Comparison of ENCODE assay signal across 12 cellular contexts in the genomic region with DNA sequence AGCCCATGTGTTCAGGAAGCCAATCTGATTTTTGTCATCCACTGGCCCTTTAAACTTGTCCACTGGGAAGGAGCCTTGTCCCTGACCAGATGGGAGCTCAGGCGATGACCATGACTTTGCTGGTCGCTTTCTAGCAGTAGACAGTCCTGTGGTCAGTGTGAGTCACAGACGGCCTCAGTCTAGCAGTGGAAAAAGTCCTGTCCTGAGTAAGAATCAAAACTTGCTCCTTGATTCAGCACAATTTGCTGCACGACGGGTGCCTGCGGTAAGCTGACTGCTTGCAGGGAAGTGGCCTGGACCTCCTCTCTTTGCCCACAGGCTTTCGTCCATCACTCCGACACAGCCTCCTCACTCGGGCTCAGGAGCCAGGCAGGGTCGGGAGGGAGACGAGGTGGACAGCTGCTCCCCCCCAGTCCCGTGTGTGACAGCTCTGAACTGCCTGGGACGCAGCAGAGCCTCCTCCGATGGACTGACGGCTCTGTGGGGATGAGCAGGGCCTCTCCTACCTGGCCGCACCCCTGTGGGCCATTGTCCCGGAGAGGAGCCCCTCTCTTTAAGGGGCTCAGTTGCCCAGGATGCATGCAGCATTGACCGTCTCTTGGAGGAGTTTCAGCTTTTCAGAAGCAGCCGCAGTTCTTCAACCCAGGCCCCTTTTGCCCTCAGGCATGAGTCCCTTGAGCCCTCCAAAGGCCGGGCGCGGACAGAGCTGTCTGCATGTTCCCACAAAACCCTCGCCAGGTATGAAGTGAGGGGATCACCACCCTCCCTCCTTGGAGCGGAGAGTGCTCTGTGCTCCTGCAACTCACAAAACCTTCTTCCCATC.
DNase-seq lines count a peak whose midpoint lies in the region; TF ChIP-seq lines count a peak whose summit lies in the region.
"Had no signal": no experiment of that assay in that cellular context is flagged by ENCODE, and none has a peak within 500 bp of the region (broad histone marks: within the 10 kb centered on the region; RNA-seq: fewer than 3 reads in every experiment).

No MANE protein-coding gene starts in this region.

- H3K4me3 Mint-ChIP-seq in type B pancreatic cell: no peak overlapping the region
- H3K4me3 Mint-ChIP-seq: activated CD4-positive, alpha-beta T cell treated with anti-CD3 and anti-CD28 coated beads, Interleukin-2, amount 10 ng/mL, durations not matched to agents 7 days and 5 days; GM23338; T-helper 17 cell had no signal

- H3K27ac Mint-ChIP-seq in type B pancreatic cell: no peak overlapping the region
- H3K27ac Mint-ChIP-seq: activated CD4-positive, alpha-beta T cell treated with anti-CD3 and anti-CD28 coated beads, Interleukin-2, amount 10 ng/mL, durations not matched to agents 7 days and 5 days; GM23338; T-helper 17 cell had no signal

- TF ChIP-seq CTCF in foreskin fibroblast (IDR thresholded peaks at IDR 0.05; ENCODE audit: low read depth, low read length) (no peak), type B pancreatic cell (conservative IDR thresholded peaks at IDR 0.05) (no peak)

- H3K4me1 Mint-ChIP-seq in type B pancreatic cell (ENCODE audit: unreplicated experiment): peaks cover 14% of the 10 kb centered on the region
- H3K4me1 Mint-ChIP-seq: GM23338 had no signal

- H3K9me3 Mint-ChIP-seq in type B pancreatic cell: no peaks in the 10 kb centered on the region
- H3K9me3 Mint-ChIP-seq: activated CD4-positive, alpha-beta T cell treated with anti-CD3 and anti-CD28 coated beads, Interleukin-2, amount 10 ng/mL, durations not matched to agents 7 days and 5 days had no signal

- no peak overlapping the region for H3K4me3 ChIP-seq in foreskin fibroblast (ENCODE audit: low read depth in 1 of 2, low read length in 2 of 2)
- H3K4me3 ChIP-seq: GM23338 had no signal

- no peaks in the 10 kb centered on the region for H3K36me3 Mint-ChIP-seq in type B pancreatic cell

- in situ Hi-C loops in G401 (cut with HindIII; ENCODE audit: low sequenced_read_pairs): no loop called here

- H3K27me3 Mint-ChIP-seq in type B pancreatic cell: peaks cover 28% of the 10 kb centered on the region

- DNase-seq in H4 (ENCODE audit: low spot score) (peak; percentile 49), T1000 (lab: John Stamatoyannopoulos, UW) (peak; percentile 30), foreskin fibroblast (peak; percentile 66 to 68), type B pancreatic cell (ENCODE audit: extremely low spot score, unreplicated experiment) (peak; percentile 64), NCI-H2081 (lab: John Stamatoyannopoulos, UW) (no peak), G401 (ENCODE audit: low spot score) (no peak)
- DNase-seq in stimulated activated CD4-positive, alpha-beta T cell treated with anti-CD3 and anti-CD28 coated beads, Interleukin-2, amount 100 ng/mL, for 48 hours: no peak
- DNase-seq: activated CD4-positive, alpha-beta T cell treated with anti-CD3 and anti-CD28 coated beads, Interleukin-2, amount 10 ng/mL, durations not matched to agents 7 days and 5 days; central memory CD4-positive, alpha-beta T cell; NCI-H187 treated with DMSO at 0.1 percent for 48 hours; T-helper 17 cell had no signal

Comparison
In these comparisons a context has a peak if more than half of its experiments do, and no peak if none do; other contexts are left out.
1. DNase-seq: peak in H4 (single experiment), T1000 (single experiment), foreskin fibroblast (2 of 2) and type B pancreatic cell (single experiment); none in NCI-H2081 (0 of 2), G401 (single experiment) and stimulated activated CD4-positive, alpha-beta T cell treated with anti-CD3 and anti-CD28 coated beads, Interleukin-2, amount 100 ng/mL, for 48 hours (0 of 2).